Comparison of ENCODE assay signal across 17 cellular contexts in the genomic region with DNA sequence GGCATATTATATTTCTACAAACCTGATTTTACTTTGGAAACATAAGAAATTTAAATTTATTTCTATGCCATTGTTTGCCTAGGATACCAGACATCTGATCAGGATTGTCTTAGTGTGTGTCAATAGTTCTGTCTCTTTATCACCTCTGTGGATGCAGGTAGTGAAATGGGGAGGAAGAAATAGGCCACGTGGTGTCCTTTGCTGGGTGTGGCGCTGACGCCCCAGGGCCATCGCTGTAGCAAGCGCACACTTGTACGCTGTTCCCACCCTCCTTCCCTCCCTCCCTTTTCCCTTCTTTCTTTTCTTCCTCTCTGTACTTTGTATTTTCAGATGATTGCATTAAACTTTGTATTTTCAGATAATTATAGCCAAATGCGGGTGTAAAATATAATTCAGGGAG.
"Had no signal": no experiment of that assay in that cellular context is flagged by ENCODE, and none has a peak within 500 bp of the region (broad histone marks: within the 10 kb centered on the region; RNA-seq: fewer than 3 reads in every experiment).

No MANE protein-coding gene starts in this region.

- H3K27ac ChIP-seq: gastrocnemius medialis, psoas muscle, right lobe of liver, tibial artery had no signal

- H3K27me3 ChIP-seq: right lobe of liver, tibial artery had no signal

- H3K9me3 ChIP-seq: gastrocnemius medialis, heart right ventricle, psoas muscle, right lobe of liver, tibial artery had no signal

- DNase-seq: effector memory CD4-positive, alpha-beta T cell; gastrocnemius medialis; heart right ventricle; hypothalamus; islet precursor cell; left ventricle myocardium superior; mesendoderm; naive B cell; psoas muscle; retina; right lobe of liver; stimulated activated CD4-positive, alpha-beta T cell treated with anti-CD3 and anti-CD28 coated beads, Interleukin-4, amount 100 ng/mL, for 1 hour; stimulated activated CD8-positive, alpha-beta memory T cell treated with anti-CD3 and anti-CD28 coated beads, Interleukin-4, amount 100 ng/mL, for 48 hours; stimulated activated naive CD8-positive, alpha-beta T cell treated with anti-CD3 and anti-CD28 coated beads, Interleukin-15, Interleukin-2, amounts not matched to agents 100 U/mL and 50 U/mL, for 24 hours had no signal

- H3K4me3 ChIP-seq: gastrocnemius medialis, heart right ventricle, lung, psoas muscle, right lobe of liver, tibial artery had no signal

- H3K36me3 ChIP-seq: gastrocnemius medialis, right lobe of liver, tibial artery had no signal

- H3K4me1 ChIP-seq: psoas muscle, right lobe of liver had no signal

- ATAC-seq: gastrocnemius medialis; heart right ventricle; left ventricle myocardium superior; psoas muscle; right lobe of liver; stimulated activated effector memory CD8-positive, alpha-beta T cell treated with anti-CD3 and anti-CD28 coated beads, Interleukin-12 subunit alpha, Interleukin-12 subunit beta, amount 100 ng/mL, for 72 hours; stimulated activated naive CD8-positive, alpha-beta T cell treated with anti-CD3 and anti-CD28 coated beads, Interleukin-15, Interleukin-2, amounts not matched to agents 100 U/mL and 50 U/mL, for 24 hours had no signal
